3 cellular contexts compared by ENCODE assay signal in genomic region chr11:94023856-94024255, GRCh38.
TF ChIP-seq lines count a peak whose summit lies in the region.

No MANE protein-coding gene starts in this region.

TF ChIP-seq in GM23338, 12 proteins besides CTCF, POLR2A, EP300 and RAD21:
- TF ChIP-seq ETS1 (IDR thresholded peaks at IDR 0.05) (no peak), JUNB (IDR thresholded peaks at IDR 0.05; ENCODE audit: unreplicated experiment) (no peak), EZH2phosphoT487 (IDR thresholded peaks at IDR 0.05; ENCODE audit: unreplicated experiment) (no peak), POLR2AphosphoS5 (IDR thresholded peaks at IDR 0.05; ENCODE audit: low read depth) (no peak), ZNF331 (CRISPR knock-in tag; IDR thresholded peaks at IDR 0.05; ENCODE audit: low read depth) (no peak), EZH2 (IDR thresholded peaks at IDR 0.05; ENCODE audit: low read depth, unreplicated experiment) (no peak), NANOG (IDR thresholded peaks at IDR 0.05; ENCODE audit: borderline replicate concordance) (no peak)

TF ChIP-seq in K562, 482 proteins besides CTCF, POLR2A, EP300 and RAD21:
- TF ChIP-seq THRA (IDR thresholded peaks at IDR 0.05) (no peak), NRF1 (conservative IDR thresholded peaks at IDR 0.05 in 1 of 2, IDR thresholded peaks at IDR 0.05 in 1 of 2) (no peak), FUS (optimal IDR thresholded peaks at IDR 0.05; ENCODE audit: low read depth, low read length) (no peak), JUND (IDR thresholded peaks at IDR 0.05; ENCODE audit: borderline replicate concordance, low read depth, low read length) (peak; percentile 8; the same call in 1 of the 2 replicates), JUND (tag; IDR thresholded peaks at IDR 0.05; ENCODE audit: borderline replicate concordance, low read depth, low read length) (peak; percentile 58; the same call in 1 of the 3 replicates), ATF7 (IDR thresholded peaks at IDR 0.05) (peak; percentile 33; the same call in 1 of the 2 replicates), CEBPG (CRISPR knock-in tag; IDR thresholded peaks at IDR 0.05) (no peak), CEBPG (tag; conservative IDR thresholded peaks at IDR 0.05 in 1 of 2, IDR thresholded peaks at IDR 0.05 in 1 of 2) (peak; percentile 52 to 79; a peak in 3 of 4 replicates), WHSC1 (IDR thresholded peaks at IDR 0.05; ENCODE audit: low read length) (no peak), CTBP1 (IDR thresholded peaks at IDR 0.05; ENCODE audit: borderline replicate concordance) (0 out of 2 replicates have a peak, but pooled peaks have one; percentile 12), ATF3 (IDR thresholded peaks at IDR 0.05) (peak; percentile 76; the same call in 1 of the 2 replicates), ATF3 (CRISPR knock-in tag; conservative IDR thresholded peaks at IDR 0.05) (no peak)
TF ChIP-seq in K562: peak in this region for 5.

TF ChIP-seq in WTC11, 78 proteins besides CTCF, POLR2A, EP300 and RAD21 (continued from another document):
- TF ChIP-seq FOXP1 (CRISPR knock-in tag; IDR thresholded peaks at IDR 0.05; ENCODE audit: borderline replicate concordance), result no peak
- TF ChIP-seq MXD4 (CRISPR knock-in tag; IDR thresholded peaks at IDR 0.05; ENCODE audit: borderline replicate concordance), result no peak
